8 cellular contexts compared by ENCODE assay signal in genomic region chr10:73117976-73118743, GRCh38. TPM values are rescaled to one million over a fixed set of nuclear protein-coding genes. Genes with fewer than 3 reads are reported as not detected.
A peak's percentile ranks its signal among the peaks of the same experiment; 100 is the strongest.
DNase-seq lines count a peak whose midpoint lies in the region; ATAC-seq and TF ChIP-seq lines count a peak whose summit lies in the region.

No MANE protein-coding gene starts in this region.

- H4K5ac ChIP-seq in IMR-90 (ENCODE audit: low read depth, low read length), result no peak overlapping the region

- peaks cover 3 to 12% of the 10 kb centered on the region in 2 experiments; a peak in 2 of 4 replicates for H3K79me1 ChIP-seq in IMR-90 (ENCODE audit: low read depth in 1 of 2, low read length in 2 of 2)

- H3K4me3 ChIP-seq in GM06990 (replicated peaks; ENCODE audit: low read depth, low read length), result peak overlapping the region; percentile 14; the same call in 1 of the 2 replicates
- H3K4me3 ChIP-seq in IMR-90 (ENCODE audit: insufficient read depth, low read depth, low read length), result no peak overlapping the region
- peak overlapping the region in 1 of 4 experiments; percentile 19 for H3K4me3 ChIP-seq in fibroblast of lung (replicated peaks in 1 of 4; ENCODE audit: control extremely low read depth in 1 of 4, insufficient read depth in 1 of 4, low read depth in 3 of 4, low read length in 4 of 4)
- no peak overlapping the region for H3K4me3 ChIP-seq in aorta (ENCODE audit: low read length in 2 of 2)

- H3K4me1 ChIP-seq in IMR-90 (ENCODE audit: control insufficient read depth, insufficient read depth, low read length), result peaks cover 11% of the 10 kb centered on the region
- peaks cover 4% of the 10 kb centered on the region for H3K4me1 ChIP-seq in fibroblast of lung (ENCODE audit: control insufficient read depth, extremely low read depth, insufficient read depth, low read length)
- peaks cover 0 to 4% of the 10 kb centered on the region in 2 donors for H3K4me1 ChIP-seq in aorta (ENCODE audit: control insufficient read depth in 1 of 2, insufficient read depth in 2 of 2, low read length in 2 of 2)

- no peak overlapping the region for H4K8ac ChIP-seq in IMR-90 (ENCODE audit: low read depth in 2 of 2, low read length in 2 of 2)

- no peak overlapping the region for H2BK20ac ChIP-seq in IMR-90 (ENCODE audit: low read depth, low read length)

- no peaks in the 10 kb centered on the region for H3K9me3 Mint-ChIP-seq in natural killer cell

- DNase-seq in GM06990 (ENCODE audit: extremely low read depth, insufficient read length), result peak; percentile 67
- DNase-seq in IMR-90, result peak; percentile 67
- peak; percentile 42 to 60 for DNase-seq in fibroblast of lung (ENCODE audit: low read depth in 2 of 2)
- DNase-seq in aorta, result no peak
- DNase-seq in NK-92 (lab: John Stamatoyannopoulos, UW; ENCODE audit: unreplicated experiment), result no peak
- DNase-seq in natural killer cell, result no peak
- DNase-seq in NCI-H510A treated with DMSO at 0.1 percent for 48 hours (lab: John Stamatoyannopoulos, UW), result no peak

- no peak overlapping the region for H4K91ac ChIP-seq in IMR-90 (ENCODE audit: insufficient read depth, low read depth, low read length)

- H4K20me1 ChIP-seq in IMR-90 (ENCODE audit: insufficient read depth, low read length) (no peaks in the 10 kb centered on the region), fibroblast of lung (ENCODE audit: control insufficient read depth, extremely low read depth, insufficient read depth, low read length) (no peaks in the 10 kb centered on the region)

- no peaks in the 10 kb centered on the region for H3K27me3 ChIP-seq in GM06990 (replicated peaks; ENCODE audit: control insufficient read depth, insufficient read depth, low read length)
- no peaks in the 10 kb centered on the region for H3K27me3 ChIP-seq in IMR-90 (ENCODE audit: control insufficient read depth, insufficient read depth, low read length)
- H3K27me3 ChIP-seq in fibroblast of lung (ENCODE audit: control insufficient read depth, insufficient read depth, low read length), result no peaks in the 10 kb centered on the region
- H3K27me3 ChIP-seq in aorta (ENCODE audit: control insufficient read depth in 1 of 2, insufficient read depth in 2 of 2, low read length in 1 of 2), result no peaks in the 10 kb centered on the region

- H3K4me2 ChIP-seq in IMR-90 (ENCODE audit: low read depth, low read length) (peak overlapping the region; percentile 86; the same call in 1 of the 2 replicates), fibroblast of lung (ENCODE audit: extremely low read depth, insufficient read depth, low read length) (peak overlapping the region; percentile 42)

- TF ChIP-seq POLR2A in IMR-90 (IDR thresholded peaks at IDR 0.05; ENCODE audit: low read depth, low read length), result no peak

- no peak overlapping the region; the same call in 2 of the 3 replicates for H2BK15ac ChIP-seq in IMR-90 (ENCODE audit: low read depth, low read length)

- H2AK5ac ChIP-seq in IMR-90 (ENCODE audit: low read depth, low read length), result no peak overlapping the region

- peak; percentile 76 for ATAC-seq in GM21619 (IDR thresholded peaks at IDR 0.05; ENCODE audit: unreplicated experiment)
- peak; percentile 31; the same call in 1 of the 2 replicates for ATAC-seq in IMR-90 (ENCODE audit: low read depth)
- ATAC-seq in aorta (ENCODE audit: low FRiP score), result no peak
- no peak for ATAC-seq in natural killer cell

- H3K27ac Mint-ChIP-seq in natural killer cell, result no peak overlapping the region

- H2AFZ ChIP-seq in IMR-90 (replicated peaks; ENCODE audit: low read length, poor library complexity) (no peak overlapping the region), fibroblast of lung (ENCODE audit: low read length) (no peak overlapping the region)

- BruUV-seq in IMR-90 (replicated peaks; lab: Mats Ljungman, UMichigan), result no TSS peak

- H3K27me3 Mint-ChIP-seq in natural killer cell (ENCODE audit: low read depth in 2 of 2), result no peaks in the 10 kb centered on the region

- H3K27ac ChIP-seq in IMR-90 (ENCODE audit: insufficient read depth, low read length) (no peak overlapping the region), fibroblast of lung (ENCODE audit: insufficient read depth, low read length) (peak overlapping the region; percentile 41), aorta (ENCODE audit: low read depth in 1 of 2, low read length in 2 of 2) (peak overlapping the region; percentile 28 to 43)

- no peaks in the 10 kb centered on the region for H3K36me3 ChIP-seq in GM06990 (ENCODE audit: control insufficient read depth, insufficient read depth, low read length)
- H3K36me3 ChIP-seq in IMR-90 (ENCODE audit: control insufficient read depth, insufficient read depth, low read length), result no peaks in the 10 kb centered on the region
- no peaks in the 10 kb centered on the region for H3K36me3 ChIP-seq in fibroblast of lung (ENCODE audit: control insufficient read depth, insufficient read depth, low read length)
- H3K36me3 ChIP-seq in aorta (ENCODE audit: control insufficient read depth in 1 of 2, insufficient read depth in 2 of 2, low read length in 1 of 2), result peaks cover 0 to 2% of the 10 kb centered on the region in 2 donors

- no peak overlapping the region for H3K56ac ChIP-seq in IMR-90 (ENCODE audit: extremely low read depth, insufficient read depth, low read length)

- intact Hi-C loops in IMR-90 (cut with micrococcal nuclease), result no loop called here
- intact Hi-C loops in aorta (cut with DNase I), result no loop called here
- intact Hi-C loops in natural killer cell (cut with micrococcal nuclease), result no loop called here

- no peaks in the 10 kb centered on the region for H3K79me2 ChIP-seq in fibroblast of lung (ENCODE audit: control insufficient read depth, insufficient read depth, low read length)

- H3K36me3 Mint-ChIP-seq in natural killer cell, result no peaks in the 10 kb centered on the region

- no peaks in the 10 kb centered on the region for H3K4me1 Mint-ChIP-seq in natural killer cell

- H3K14ac ChIP-seq in IMR-90 (replicated peaks; ENCODE audit: low read depth, low read length), result 0 out of 2 replicates have a peak overlapping the region, but pooled peaks have one; percentile 24

- H3K23ac ChIP-seq in IMR-90 (ENCODE audit: low read depth, low read length), result no peak overlapping the region

- H2AK9ac ChIP-seq in IMR-90 (replicated peaks; ENCODE audit: low read depth, low read length, poor library complexity), result no peak overlapping the region

- no peak overlapping the region for H3K9ac ChIP-seq in IMR-90 (ENCODE audit: low read depth, low read length)
- H3K9ac ChIP-seq in fibroblast of lung (ENCODE audit: insufficient read depth, low read length), result peak overlapping the region; percentile 5

- no CpG with 5 or more reads among the region's 5 CpGs for WGBS in IMR-90 (ENCODE audit: extremely low coverage in 2 of 2, insufficient read length in 1 of 2), 2 experiments
- 29 to 32% methylated on average over 5 of the region's 5 CpGs for WGBS in aorta, 2 donors

- H3K4me3 Mint-ChIP-seq in natural killer cell, result no peak overlapping the region

- CTCF ChIA-PET in IMR-90 (lab: Yijun Ruan, JAX), result interaction anchor here (0.6 kb wide), 1 partner anchor 636 kb away, joined by 3 read pairs; no protein-coding TSS in a partner anchor

- TF ChIP-seq CTCF in GM06990 (IDR thresholded peaks at IDR 0.05; ENCODE audit: insufficient read depth, low read length, poor library complexity, severe bottlenecking) (no peak), IMR-90 (conservative IDR thresholded peaks at IDR 0.05; ENCODE audit: low read depth, low read length) (no peak), fibroblast of lung (conservative IDR thresholded peaks at IDR 0.05 in 1 of 2, IDR thresholded peaks at IDR 0.05 in 1 of 2; ENCODE audit: low read depth in 1 of 2, low read length in 2 of 2) (no peak), natural killer cell (IDR thresholded peaks at IDR 0.05) (no peak)

- in situ Hi-C loops in IMR-90 (cut with MboI; ENCODE audit: low sequenced_read_pairs), result no loop called here

- peak overlapping the region; percentile 9; the same call in 1 of the 2 replicates for H2BK120ac ChIP-seq in IMR-90 (ENCODE audit: low read depth, low read length)

- peak overlapping the region; percentile 41; the same call in 1 of the 2 replicates for H3K4ac ChIP-seq in IMR-90 (ENCODE audit: low read depth, low read length)

- no peaks in the 10 kb centered on the region for H3K9me1 ChIP-seq in IMR-90 (ENCODE audit: insufficient read depth, low read length)

- H2BK5ac ChIP-seq in IMR-90 (ENCODE audit: low read depth, low read length, poor library complexity, severe bottlenecking), result peak overlapping the region; percentile 27

- dilution Hi-C loops in IMR-90 (cut with HindIII; ENCODE audit: low sequenced_read_pairs, unreplicated experiment), result no loop called here

- POLR2A ChIA-PET in IMR-90 (lab: Charles Lee; ENCODE audit: unreplicated experiment), result no interaction called here

- no peak for TF ChIP-seq RAD21 in IMR-90 (IDR thresholded peaks at IDR 0.05; ENCODE audit: low read length)

- H3K18ac ChIP-seq in IMR-90 (ENCODE audit: low read depth, low read length), result peak overlapping the region; percentile 72; the same call in 1 of the 2 replicates

- no peaks in the 10 kb centered on the region for H3K9me3 ChIP-seq in IMR-90 (ENCODE audit: control insufficient read depth, insufficient read depth, low read length)
- H3K9me3 ChIP-seq in fibroblast of lung (ENCODE audit: control insufficient read depth, insufficient read depth, low read depth, low read length), result no peaks in the 10 kb centered on the region
- H3K9me3 ChIP-seq in aorta (ENCODE audit: control insufficient read depth, low read length), result no peaks in the 10 kb centered on the region

RNA-seq across cellular contexts. Expression of gene NUDT13, which starts 7.9 kb away (rescaled TPM):
- total RNA-seq in IMR-90 (2012; rRNA removed) (0.90 and 1.1 TPM in 2 replicates), fibroblast of lung (2.1 and 2.6 TPM in 2 replicates), aorta (1 to 10 TPM; 1.1 to 1.7 TPM), natural killer cell (1 to 10 TPM in 1 of 3 donors, under 1 TPM in 2; 0.35 to 1.3 (median 0.65) TPM)
- polyA plus RNA-seq in IMR-90 (2012; rRNA removed) (1.3 and 1.7 TPM in 2 replicates), fibroblast of lung (1.3 and 1.8 TPM in 2 replicates), aorta (1 to 10 TPM; 2.4 to 3.6 TPM)
- polyA plus RNA-seq in IMR-90 (2012; cell fraction: cytosol; rRNA removed), result 0.35 and 0.52 TPM in 2 replicates
- 0.97 and 5.1 TPM in 2 replicates for polyA plus RNA-seq in IMR-90 (2012; cell fraction: nucleus; rRNA removed; ENCODE audit: low replicate concordance)
- 1.5 and 2.0 TPM in 2 replicates for polyA plus RNA-seq in fibroblast of lung (2012)
- polyA minus RNA-seq in fibroblast of lung (ENCODE audit: low replicate concordance), result not detected in 2 replicates

RNA-seq across cellular contexts. Expression of gene P4HA1, which starts 21.5 kb away (rescaled TPM):
- total RNA-seq in IMR-90 (2012; rRNA removed) (241 and 376 TPM in 2 replicates), fibroblast of lung (147 and 179 TPM in 2 replicates), aorta (10 to 100 TPM; 43.5 to 72.5 TPM), natural killer cell (10 to 100 TPM; 13.0 to 16.3 (median 13.9) TPM)
- polyA plus RNA-seq in IMR-90 (2012; rRNA removed) (133 and 178 TPM in 2 replicates), fibroblast of lung (89.1 and 226 TPM in 2 replicates), aorta (10 to 100 TPM; 10.6 to 13.8 TPM)
- 23.4 and 30.4 TPM in 2 replicates for polyA plus RNA-seq in IMR-90 (2012; cell fraction: cytosol; rRNA removed)
- polyA plus RNA-seq in IMR-90 (2012; cell fraction: nucleus; rRNA removed; ENCODE audit: low replicate concordance), result 5.0 and 68.2 TPM in 2 replicates
- polyA plus RNA-seq in fibroblast of lung (2012), result 64.6 and 153 TPM in 2 replicates
- 7.0 and 12.5 TPM in 2 replicates for polyA minus RNA-seq in fibroblast of lung (ENCODE audit: low replicate concordance)

RNA-seq across cellular contexts. Expression of gene ECD, which starts 49.6 kb away (rescaled TPM):
- total RNA-seq in IMR-90 (2012; rRNA removed), result 32.8 and 36.9 TPM in 2 replicates
- polyA plus RNA-seq in IMR-90 (2012; rRNA removed), result 19.3 and 22.1 TPM in 2 replicates
- polyA plus RNA-seq in IMR-90 (2012; cell fraction: cytosol; rRNA removed), result 7.3 and 7.6 TPM in 2 replicates
- polyA plus RNA-seq in IMR-90 (2012; cell fraction: nucleus; rRNA removed; ENCODE audit: low replicate concordance), result 5.6 and 21.2 TPM in 2 replicates
- 18.2 and 22.0 TPM in 2 replicates for total RNA-seq in fibroblast of lung
- 40.9 and 45.4 TPM in 2 replicates for polyA plus RNA-seq in fibroblast of lung
- 22.3 and 26.0 TPM in 2 replicates for polyA plus RNA-seq in fibroblast of lung (2012)
- 14.9 and 16.5 TPM in 2 replicates for polyA minus RNA-seq in fibroblast of lung (ENCODE audit: low replicate concordance)
- 10 to 100 TPM; 23.7 to 25.8 TPM for total RNA-seq in aorta
- 10 to 100 TPM in 1 of 2 donors, 1 to 10 TPM in 1; 9.9 to 10.8 TPM for polyA plus RNA-seq in aorta
- 10 to 100 TPM; 48.4 to 53.6 (median 52.1) TPM for total RNA-seq in natural killer cell

RNA-seq across cellular contexts. Expression of gene FAM149B1, which starts 49.8 kb away (rescaled TPM):
- total RNA-seq in IMR-90 (2012; rRNA removed) (22.8 and 28.3 TPM in 2 replicates), fibroblast of lung (35.4 and 44.9 TPM in 2 replicates), aorta (10 to 100 TPM; 20.0 to 22.7 TPM), natural killer cell (10 to 100 TPM; 12.7 to 17.6 (median 12.8) TPM)
- polyA plus RNA-seq in IMR-90 (2012; rRNA removed) (18.2 and 21.7 TPM in 2 replicates), fibroblast of lung (22.8 and 38.9 TPM in 2 replicates), aorta (10 to 100 TPM; 21.1 to 22.4 TPM)
- 7.8 and 13.5 TPM in 2 replicates for polyA plus RNA-seq in IMR-90 (2012; cell fraction: cytosol; rRNA removed)
- polyA plus RNA-seq in IMR-90 (2012; cell fraction: nucleus; rRNA removed; ENCODE audit: low replicate concordance), result 18.6 and 45.4 TPM in 2 replicates
- 15.9 and 22.2 TPM in 2 replicates for polyA plus RNA-seq in fibroblast of lung (2012)
- polyA minus RNA-seq in fibroblast of lung (ENCODE audit: low replicate concordance), result 35.4 and 58.6 TPM in 2 replicates

Comparison
In these comparisons a context has a peak if more than half of its experiments do, and no peak if none do; other contexts are left out.
1. DNase-seq: peak in GM06990 (single experiment), IMR-90 (single experiment) and fibroblast of lung (2 of 2); none in aorta (0 of 2), NK-92 (single experiment), natural killer cell (single experiment) and NCI-H510A treated with DMSO at 0.1 percent for 48 hours (single experiment).
2. ATAC-seq: peak in GM21619 (single experiment) and IMR-90 (single experiment); none in aorta (single experiment) and natural killer cell (0 of 3).